In genomic region chr1:160826546-160826945, GRCh38 we compare ENCODE assay signal across 22 cellular contexts. TPM values are rescaled to one million over a fixed set of nuclear protein-coding genes. Genes with fewer than 3 reads are reported as not detected.
DNase-seq lines count a peak whose midpoint lies in the region; ATAC-seq and TF ChIP-seq lines count a peak whose summit lies in the region.
"Had no signal": no experiment of that assay in that cellular context is flagged by ENCODE, and none has a peak within 500 bp of the region (broad histone marks: within the 10 kb centered on the region; RNA-seq: fewer than 3 reads in every experiment).

No MANE protein-coding gene starts in this region.

- no peaks in the 10 kb centered on the region for H3K27me3 Mint-ChIP-seq in activated naive CD8-positive, alpha-beta T cell
- H3K27me3 Mint-ChIP-seq in activated naive CD8-positive, alpha-beta T cell treated with anti-CD3 and anti-CD28 coated beads, Interleukin-2, amount 50 U/mL, for 24 hours, result no peaks in the 10 kb centered on the region

- no peaks in the 10 kb centered on the region for H3K9me3 ChIP-seq in lower lobe of right lung
- H3K9me3 ChIP-seq: SJCRH30, upper lobe of left lung had no signal

- no peaks in the 10 kb centered on the region for H3K9me3 Mint-ChIP-seq in activated naive CD8-positive, alpha-beta T cell (ENCODE audit: low read depth)
- no peaks in the 10 kb centered on the region for H3K9me3 Mint-ChIP-seq in activated naive CD8-positive, alpha-beta T cell treated with anti-CD3 and anti-CD28 coated beads, Interleukin-2, amount 50 U/mL, for 24 hours
- H3K9me3 Mint-ChIP-seq: activated T-cell treated with anti-CD3 and anti-CD28 coated beads, Interleukin-2, amount 50 U/mL, for 4 hours; GM23338 had no signal

- H3K27me3 ChIP-seq in lower lobe of right lung (ENCODE audit: low read depth), result no peaks in the 10 kb centered on the region
- H3K27me3 ChIP-seq: SJCRH30, upper lobe of left lung had no signal

- peaks cover 4% of the 10 kb centered on the region for H3K4me1 Mint-ChIP-seq in activated naive CD8-positive, alpha-beta T cell (ENCODE audit: low read depth)
- no peaks in the 10 kb centered on the region for H3K4me1 Mint-ChIP-seq in activated naive CD8-positive, alpha-beta T cell treated with anti-CD3 and anti-CD28 coated beads, Interleukin-2, amount 50 U/mL, for 24 hours

- H3K36me3 ChIP-seq in lower lobe of right lung, result no peaks in the 10 kb centered on the region
- H3K36me3 ChIP-seq: SJCRH30, upper lobe of left lung had no signal

- peak overlapping the region; percentile 66 for H3K27ac Mint-ChIP-seq in activated naive CD8-positive, alpha-beta T cell
- H3K27ac Mint-ChIP-seq in activated naive CD8-positive, alpha-beta T cell treated with anti-CD3 and anti-CD28 coated beads, Interleukin-2, amount 50 U/mL, for 24 hours, result no peak overlapping the region
- H3K27ac Mint-ChIP-seq: GM23338 had no signal

- no peak overlapping the region for H3K4me3 ChIP-seq in lower lobe of right lung
- H3K4me3 ChIP-seq: GM23338, SJCRH30, upper lobe of left lung had no signal

- no peaks in the 10 kb centered on the region for H3K4me1 ChIP-seq in lower lobe of right lung
- H3K4me1 ChIP-seq: SJCRH30, upper lobe of left lung had no signal

- no peak for DNase-seq in activated naive CD8-positive, alpha-beta T cell treated with anti-CD3 and anti-CD28 coated beads, Interleukin-2, amount 50 U/mL, for 24 hours
- DNase-seq in SW480 (ENCODE audit: low spot score), result peak; percentile 78
- DNase-seq in lower lobe of right lung, result no peak
- no peak for DNase-seq in stimulated activated CD4-positive, alpha-beta T cell treated with anti-CD3 and anti-CD28 coated beads, Interleukin-15, amount 100 ng/mL, for 24 hours
- DNase-seq in GM10266 (ENCODE audit: extremely low spot score), result no peak
- DNase-seq in OCI-M1 (lab: John Stamatoyannopoulos, UW), result no peak
- DNase-seq: activated CD4-positive, alpha-beta T cell treated with anti-CD3 and anti-CD28 coated beads, Interleukin-2, amount 50 U/mL, for 1 hour; activated T-cell treated with anti-CD3 and anti-CD28 coated beads, Interleukin-2, amount 50 U/mL, for 4 hours; cerebellar nuclear complex; effector memory CD4-positive, alpha-beta T cell; NCI-H1436 treated with DMSO at 0.1 percent for 48 hours; NCI-H345; SJCRH30; stimulated activated CD4-positive, alpha-beta T cell treated with anti-CD3 and anti-CD28 coated beads, Interleukin-12 subunit alpha, Interleukin-12 subunit beta, amount 100 ng/mL, for 4 hours; stimulated activated naive CD8-positive, alpha-beta T cell treated with anti-CD3 and anti-CD28 coated beads, Interleukin-15, Interleukin-2, amounts not matched to agents 100 U/mL and 50 U/mL, for 24 hours; T-helper 9 cell; upper lobe of left lung had no signal

- TF ChIP-seq CTCF in lower lobe of right lung (IDR thresholded peaks at IDR 0.05) (no peak), GM10266 (IDR thresholded peaks at IDR 0.05; ENCODE audit: control insufficient read depth, insufficient read depth, low read depth, missing control alignments) (no peak)

- intact Hi-C loops in lower lobe of right lung (cut with DNase I), result no loop called here

- H3K4me3 Mint-ChIP-seq in activated naive CD8-positive, alpha-beta T cell, result no peak overlapping the region
- no peak overlapping the region for H3K4me3 Mint-ChIP-seq in activated naive CD8-positive, alpha-beta T cell treated with anti-CD3 and anti-CD28 coated beads, Interleukin-2, amount 50 U/mL, for 24 hours
- H3K4me3 Mint-ChIP-seq: activated T-cell treated with anti-CD3 and anti-CD28 coated beads, Interleukin-2, amount 50 U/mL, for 4 hours; GM23338 had no signal

- peaks cover 4% of the 10 kb centered on the region for H3K36me3 Mint-ChIP-seq in activated naive CD8-positive, alpha-beta T cell
- H3K36me3 Mint-ChIP-seq in activated naive CD8-positive, alpha-beta T cell treated with anti-CD3 and anti-CD28 coated beads, Interleukin-2, amount 50 U/mL, for 24 hours (ENCODE audit: low read depth), result peaks cover 5% of the 10 kb centered on the region

- no peak overlapping the region for H3K27ac ChIP-seq in lower lobe of right lung
- H3K27ac ChIP-seq: SJCRH30, upper lobe of left lung had no signal

- ATAC-seq in activated naive CD8-positive, alpha-beta T cell treated with anti-CD3 and anti-CD28 coated beads, Interleukin-2, amount 50 U/mL, for 24 hours, result no peak
- ATAC-seq in lower lobe of right lung (peak; percentile 44 to 63), GM18909 (IDR thresholded peaks at IDR 0.05; ENCODE audit: poor library complexity, unreplicated experiment) (no peak)
- ATAC-seq: activated T-cell treated with anti-CD3 and anti-CD28 coated beads, Interleukin-2, amount 50 U/mL, for 4 hours; GM23338; stimulated activated naive CD8-positive, alpha-beta T cell treated with anti-CD3 and anti-CD28 coated beads, Interleukin-15, Interleukin-2, amounts not matched to agents 100 U/mL and 50 U/mL, for 24 hours had no signal

RNA-seq across cellular contexts. Expression of gene LY9, which starts 30.6 kb away (rescaled TPM):
- 1.8 TPM for total RNA-seq in lower lobe of right lung
- total RNA-seq: A673, GM23338, pulmonary artery endothelial cell, SJCRH30 had no signal

RNA-seq across cellular contexts. Expression of gene CD244, which starts 36.1 kb away (rescaled TPM):
- total RNA-seq in lower lobe of right lung, result 4.5 TPM
- total RNA-seq: A673, GM23338, pulmonary artery endothelial cell, SJCRH30 had no signal

RNA-seq across cellular contexts. Expression of gene ITLN1, which starts 58.4 kb away (rescaled TPM):
- 2.7 TPM for total RNA-seq in lower lobe of right lung
- total RNA-seq: A673; activated T-cell treated with anti-CD3 and anti-CD28 coated beads, Interleukin-2, amount 50 U/mL, for 4 hours; GM23338; pulmonary artery endothelial cell; SJCRH30 had no signal

Comparison
In these comparisons a context has a peak if more than half of its experiments do, and no peak if none do; other contexts are left out.
1. ATAC-seq: peak in lower lobe of right lung (2 of 2); none in activated naive CD8-positive, alpha-beta T cell treated with anti-CD3 and anti-CD28 coated beads, Interleukin-2, amount 50 U/mL, for 24 hours (single experiment) and GM18909 (single experiment).